In genomic region chr21:45471229-45472052, GRCh38 we compare ENCODE assay signal across 1 cellular context.
TF ChIP-seq lines count a peak whose summit lies in the region.

No MANE protein-coding gene starts in this region.

TF ChIP-seq in HepG2, 621 proteins besides CTCF, POLR2A, EP300 and RAD21 (continued from another document and continues in another):
- TF ChIP-seq, protein P1, sequence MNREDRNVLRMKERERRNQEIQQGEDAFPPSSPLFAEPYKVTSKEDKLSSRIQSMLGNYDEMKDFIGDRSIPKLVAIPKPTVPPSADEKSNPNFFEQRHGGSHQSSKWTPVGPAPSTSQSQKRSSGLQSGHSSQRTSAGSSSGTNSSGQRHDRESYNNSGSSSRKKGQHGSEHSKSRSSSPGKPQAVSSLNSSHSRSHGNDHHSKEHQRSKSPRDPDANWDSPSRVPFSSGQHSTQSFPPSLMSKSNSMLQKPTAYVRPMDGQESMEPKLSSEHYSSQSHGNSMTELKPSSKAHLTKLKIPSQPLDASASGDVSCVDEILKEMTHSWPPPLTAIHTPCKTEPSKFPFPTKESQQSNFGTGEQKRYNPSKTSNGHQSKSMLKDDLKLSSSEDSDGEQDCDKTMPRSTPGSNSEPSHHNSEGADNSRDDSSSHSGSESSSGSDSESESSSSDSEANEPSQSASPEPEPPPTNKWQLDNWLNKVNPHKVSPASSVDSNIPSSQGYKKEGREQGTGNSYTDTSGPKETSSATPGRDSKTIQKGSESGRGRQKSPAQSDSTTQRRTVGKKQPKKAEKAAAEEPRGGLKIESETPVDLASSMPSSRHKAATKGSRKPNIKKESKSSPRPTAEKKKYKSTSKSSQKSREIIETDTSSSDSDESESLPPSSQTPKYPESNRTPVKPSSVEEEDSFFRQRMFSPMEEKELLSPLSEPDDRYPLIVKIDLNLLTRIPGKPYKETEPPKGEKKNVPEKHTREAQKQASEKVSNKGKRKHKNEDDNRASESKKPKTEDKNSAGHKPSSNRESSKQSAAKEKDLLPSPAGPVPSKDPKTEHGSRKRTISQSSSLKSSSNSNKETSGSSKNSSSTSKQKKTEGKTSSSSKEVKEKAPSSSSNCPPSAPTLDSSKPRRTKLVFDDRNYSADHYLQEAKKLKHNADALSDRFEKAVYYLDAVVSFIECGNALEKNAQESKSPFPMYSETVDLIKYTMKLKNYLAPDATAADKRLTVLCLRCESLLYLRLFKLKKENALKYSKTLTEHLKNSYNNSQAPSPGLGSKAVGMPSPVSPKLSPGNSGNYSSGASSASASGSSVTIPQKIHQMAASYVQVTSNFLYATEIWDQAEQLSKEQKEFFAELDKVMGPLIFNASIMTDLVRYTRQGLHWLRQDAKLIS (CRISPR knock-in tag; IDR thresholded peaks at IDR 0.05), result peak; percentile 88; the same call in 1 of the 2 replicates
- TF ChIP-seq MAFF (IDR thresholded peaks at IDR 0.05; ENCODE audit: low read depth, low read length), result no peak
- TF ChIP-seq ZSCAN5A (CRISPR knock-in tag; IDR thresholded peaks at IDR 0.05; ENCODE audit: borderline replicate concordance), result no peak
- TF ChIP-seq NR1H2 (CRISPR knock-in tag; IDR thresholded peaks at IDR 0.05; ENCODE audit: borderline replicate concordance, low read depth), result 0 out of 2 replicates have a peak, but pooled peaks have one; percentile 74
- no peak for TF ChIP-seq ZNF780A (CRISPR knock-in tag; IDR thresholded peaks at IDR 0.05)
- TF ChIP-seq JUND (CRISPR knock-in tag; IDR thresholded peaks at IDR 0.05), result no peak
- TF ChIP-seq SNAPC2 (CRISPR knock-in tag; IDR thresholded peaks at IDR 0.05), result no peak
- no peak for TF ChIP-seq LRRFIP1 (CRISPR knock-in tag; conservative IDR thresholded peaks at IDR 0.05)
- no peak for TF ChIP-seq ZNF326 (CRISPR knock-in tag; IDR thresholded peaks at IDR 0.05; ENCODE audit: borderline replicate concordance)
- TF ChIP-seq MAF1 (CRISPR knock-in tag; IDR thresholded peaks at IDR 0.05; ENCODE audit: borderline replicate concordance), result no peak
- no peak for TF ChIP-seq ZNF432 (CRISPR knock-in tag; IDR thresholded peaks at IDR 0.05; ENCODE audit: borderline replicate concordance)
- TF ChIP-seq TBX2 (CRISPR knock-in tag; IDR thresholded peaks at IDR 0.05; ENCODE audit: borderline replicate concordance), result peak; percentile 91
- TF ChIP-seq NPAS2 (CRISPR knock-in tag; IDR thresholded peaks at IDR 0.05; ENCODE audit: borderline replicate concordance), result no peak
- no peak for TF ChIP-seq NFIC (IDR thresholded peaks at IDR 0.05; ENCODE audit: low read length)
- no peak for TF ChIP-seq PCBP2 (optimal IDR thresholded peaks at IDR 0.05; ENCODE audit: low read depth, low read length, poor library complexity, severe bottlenecking)
- peak; percentile 8; the same call in 1 of the 2 replicates for TF ChIP-seq ZNF563 (CRISPR knock-in tag; IDR thresholded peaks at IDR 0.05)
- no peak for TF ChIP-seq ZNF234 (CRISPR knock-in tag; conservative IDR thresholded peaks at IDR 0.05)
- TF ChIP-seq SOX6 (IDR thresholded peaks at IDR 0.05), result no peak
- TF ChIP-seq SOX6 (CRISPR knock-in tag; IDR thresholded peaks at IDR 0.05), result peak; percentile 89
- TF ChIP-seq ERF (CRISPR knock-in tag; IDR thresholded peaks at IDR 0.05), result peak; percentile 94
- TF ChIP-seq PRMT3 (CRISPR knock-in tag; IDR thresholded peaks at IDR 0.05; ENCODE audit: borderline replicate concordance, low read depth), result no peak
- peak; percentile 90 for TF ChIP-seq ZNF746 (CRISPR knock-in tag; IDR thresholded peaks at IDR 0.05)
- no peak for TF ChIP-seq ZNF263 (CRISPR knock-in tag; IDR thresholded peaks at IDR 0.05)
- TF ChIP-seq CBX5 (CRISPR knock-in tag; IDR thresholded peaks at IDR 0.05; ENCODE audit: borderline replicate concordance), result peak; percentile 84; the same call in 1 of the 2 replicates
- TF ChIP-seq MIER2 (CRISPR knock-in tag; IDR thresholded peaks at IDR 0.05), result 0 out of 2 replicates have a peak, but pooled peaks have one; percentile 51
- TF ChIP-seq ZNF121 (CRISPR knock-in tag; IDR thresholded peaks at IDR 0.05), result 0 out of 2 replicates have a peak, but pooled peaks have one; percentile 9
- TF ChIP-seq ZNF720 (CRISPR knock-in tag; IDR thresholded peaks at IDR 0.05), result no peak
- no peak for TF ChIP-seq PRPF4 (IDR thresholded peaks at IDR 0.05; ENCODE audit: low read depth, low read length, poor library complexity, severe bottlenecking)
- peak; percentile 89; the same call in 1 of the 2 replicates for TF ChIP-seq ZNF264 (CRISPR knock-in tag; IDR thresholded peaks at IDR 0.05)
- peak; percentile 65 to 69; a peak in 3 of 4 replicates for TF ChIP-seq NR2F1 (CRISPR knock-in tag; IDR thresholded peaks at IDR 0.05)
- TF ChIP-seq ZBTB39 (CRISPR knock-in tag; IDR thresholded peaks at IDR 0.05), result no peak
- no peak for TF ChIP-seq ZNF562 (CRISPR knock-in tag; IDR thresholded peaks at IDR 0.05; ENCODE audit: borderline replicate concordance)
- peak; percentile 76; the same call in 1 of the 2 replicates for TF ChIP-seq TBX3 (IDR thresholded peaks at IDR 0.05; ENCODE audit: borderline replicate concordance)
- peak; percentile 69 for TF ChIP-seq ZGPAT (CRISPR knock-in tag; IDR thresholded peaks at IDR 0.05)
- peak; percentile 91 for TF ChIP-seq FOXP4 (CRISPR knock-in tag; IDR thresholded peaks at IDR 0.05)
- TF ChIP-seq, protein P2, sequence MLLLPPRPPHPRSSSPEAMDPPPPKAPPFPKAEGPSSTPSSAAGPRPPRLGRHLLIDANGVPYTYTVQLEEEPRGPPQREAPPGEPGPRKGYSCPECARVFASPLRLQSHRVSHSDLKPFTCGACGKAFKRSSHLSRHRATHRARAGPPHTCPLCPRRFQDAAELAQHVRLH (CRISPR knock-in tag; IDR thresholded peaks at IDR 0.05; ENCODE audit: borderline replicate concordance, low read depth), result 0 out of 2 replicates have a peak, but pooled peaks have one; percentile 26
- peak; percentile 67 for TF ChIP-seq SPEN (CRISPR knock-in tag; IDR thresholded peaks at IDR 0.05; ENCODE audit: low read depth)
- TF ChIP-seq ZNF891 (CRISPR knock-in tag; IDR thresholded peaks at IDR 0.05), result no peak
- TF ChIP-seq MAZ (IDR thresholded peaks at IDR 0.05; ENCODE audit: borderline replicate concordance, low read depth, low read length), result peak; percentile 72; the same call in 1 of the 2 replicates
- TF ChIP-seq MAZ (CRISPR knock-in tag; IDR thresholded peaks at IDR 0.05; ENCODE audit: low read depth), result peak; percentile 58
- no peak for TF ChIP-seq ZNF567 (CRISPR knock-in tag; IDR thresholded peaks at IDR 0.05; ENCODE audit: borderline replicate concordance)
- peak; percentile 56; the same call in 1 of the 2 replicates for TF ChIP-seq ZBTB37 (CRISPR knock-in tag; IDR thresholded peaks at IDR 0.05)
- no peak for TF ChIP-seq SIN3B (IDR thresholded peaks at IDR 0.05; ENCODE audit: low read length)
- TF ChIP-seq, protein P3, sequence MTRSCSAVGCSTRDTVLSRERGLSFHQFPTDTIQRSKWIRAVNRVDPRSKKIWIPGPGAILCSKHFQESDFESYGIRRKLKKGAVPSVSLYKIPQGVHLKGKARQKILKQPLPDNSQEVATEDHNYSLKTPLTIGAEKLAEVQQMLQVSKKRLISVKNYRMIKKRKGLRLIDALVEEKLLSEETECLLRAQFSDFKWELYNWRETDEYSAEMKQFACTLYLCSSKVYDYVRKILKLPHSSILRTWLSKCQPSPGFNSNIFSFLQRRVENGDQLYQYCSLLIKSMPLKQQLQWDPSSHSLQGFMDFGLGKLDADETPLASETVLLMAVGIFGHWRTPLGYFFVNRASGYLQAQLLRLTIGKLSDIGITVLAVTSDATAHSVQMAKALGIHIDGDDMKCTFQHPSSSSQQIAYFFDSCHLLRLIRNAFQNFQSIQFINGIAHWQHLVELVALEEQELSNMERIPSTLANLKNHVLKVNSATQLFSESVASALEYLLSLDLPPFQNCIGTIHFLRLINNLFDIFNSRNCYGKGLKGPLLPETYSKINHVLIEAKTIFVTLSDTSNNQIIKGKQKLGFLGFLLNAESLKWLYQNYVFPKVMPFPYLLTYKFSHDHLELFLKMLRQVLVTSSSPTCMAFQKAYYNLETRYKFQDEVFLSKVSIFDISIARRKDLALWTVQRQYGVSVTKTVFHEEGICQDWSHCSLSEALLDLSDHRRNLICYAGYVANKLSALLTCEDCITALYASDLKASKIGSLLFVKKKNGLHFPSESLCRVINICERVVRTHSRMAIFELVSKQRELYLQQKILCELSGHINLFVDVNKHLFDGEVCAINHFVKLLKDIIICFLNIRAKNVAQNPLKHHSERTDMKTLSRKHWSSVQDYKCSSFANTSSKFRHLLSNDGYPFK (CRISPR knock-in tag; IDR thresholded peaks at IDR 0.05; ENCODE audit: borderline replicate concordance), result peak; percentile 96
- no peak for TF ChIP-seq EZH2 (conservative IDR thresholded peaks at IDR 0.05; ENCODE audit: low read depth, low read length)
- TF ChIP-seq IRF2 (CRISPR knock-in tag; IDR thresholded peaks at IDR 0.05), result peak; percentile 79; the same call in 1 of the 2 replicates
- no peak for TF ChIP-seq KLF13 (CRISPR knock-in tag; IDR thresholded peaks at IDR 0.05)
